25 cellular contexts compared by ENCODE assay signal in the genomic region with DNA sequence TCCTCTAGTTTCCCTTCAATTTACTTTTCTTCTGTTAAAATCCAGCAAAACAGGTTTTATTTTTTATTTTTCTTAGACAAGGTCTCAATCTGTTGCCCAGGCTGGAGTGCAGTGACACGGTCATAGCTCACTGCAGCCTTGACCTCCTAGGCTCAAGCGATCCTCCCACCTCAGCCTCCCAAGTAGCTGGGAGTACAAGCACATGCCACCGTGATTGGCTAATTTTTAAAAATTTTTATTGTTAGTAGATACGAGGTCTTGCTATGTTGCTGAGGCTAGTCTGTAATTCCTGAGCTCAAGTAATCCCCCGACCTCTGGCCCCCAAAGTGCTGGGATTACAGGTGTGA. TPM values are rescaled to one million over a fixed set of nuclear protein-coding genes. Genes with fewer than 3 reads are reported as not detected.
DNase-seq lines count a peak whose midpoint lies in the region; ATAC-seq, FAIRE-seq and TF ChIP-seq lines count a peak whose summit lies in the region.
"Had no signal": no experiment of that assay in that cellular context is flagged by ENCODE, and none has a peak within 500 bp of the region (broad histone marks: within the 10 kb centered on the region; RNA-seq: fewer than 3 reads in every experiment).

No MANE protein-coding gene starts in this region.

- FAIRE-seq in GM12891 (lab: Jason Lieb, UNC) = peak; percentile 38
- FAIRE-seq: bronchial epithelial cell had no signal

- peaks cover 16% of the 10 kb centered on the region for H3K4me1 Mint-ChIP-seq in mesothelial cell of epicardium
- H3K4me1 Mint-ChIP-seq: activated T-helper 17 cell treated with anti-CD3 and anti-CD28 coated beads, Interleukin-2, amount 50 U/mL, for 72 hours had no signal

- TF ChIP-seq POLR2A in GM12891 (IDR thresholded peaks at IDR 0.05; ENCODE audit: low read depth, low read length) = no peak

- TF ChIP-seq CTCF in MM.1S (IDR thresholded peaks at IDR 0.05; ENCODE audit: low read length) = no peak
- no peak for TF ChIP-seq CTCF in mesothelial cell of epicardium (IDR thresholded peaks at IDR 0.05; ENCODE audit: unreplicated experiment)

- peaks cover 23% of the 10 kb centered on the region for H3K36me3 Mint-ChIP-seq in mesothelial cell of epicardium

- no peak overlapping the region for H3K4me3 ChIP-seq in MM.1S (ENCODE audit: low read length)
- H3K4me3 ChIP-seq: sigmoid colon, uterus had no signal

- H3K4me3 Mint-ChIP-seq in mesothelial cell of epicardium = no peak overlapping the region
- H3K4me3 Mint-ChIP-seq: activated naive CD8-positive, alpha-beta T cell treated with anti-CD3 and anti-CD28 coated beads, Interleukin-2, amount 50 U/mL, for 24 hours; activated T-helper 17 cell treated with anti-CD3 and anti-CD28 coated beads, Interleukin-2, amount 50 U/mL, for 72 hours had no signal

- H3K9me3 ChIP-seq in MM.1S (replicated peaks; ENCODE audit: insufficient read depth, low read length) = no peaks in the 10 kb centered on the region

- no peaks in the 10 kb centered on the region for H3K27me3 ChIP-seq in MM.1S (replicated peaks; ENCODE audit: insufficient read depth, low read length)
- H3K27me3 ChIP-seq: sigmoid colon, uterus had no signal

- no peak overlapping the region for H3K27ac ChIP-seq in MM.1S (ENCODE audit: low read length)
- H3K27ac ChIP-seq: RWPE1, sigmoid colon, uterus had no signal

- H3F3A ChIP-seq in MM.1S (ENCODE audit: insufficient read depth, low read length) = no peaks in the 10 kb centered on the region

- peaks cover 14% of the 10 kb centered on the region for H3K4me1 ChIP-seq in MM.1S (ENCODE audit: low read length)
- H3K4me1 ChIP-seq: sigmoid colon, uterus had no signal

- no peak overlapping the region for H3K9ac ChIP-seq in MM.1S (ENCODE audit: low read length)

- ATAC-seq in GM21529 (IDR thresholded peaks at IDR 0.05; ENCODE audit: unreplicated experiment) = peak; percentile 32
- no peak for ATAC-seq in HG03097 (IDR thresholded peaks at IDR 0.05; ENCODE audit: low FRiP score, unreplicated experiment)
- ATAC-seq: activated naive CD8-positive, alpha-beta T cell treated with anti-CD3 and anti-CD28 coated beads, Interleukin-2, amount 50 U/mL, for 24 hours; activated T-helper 17 cell treated with anti-CD3 and anti-CD28 coated beads, Interleukin-2, amount 50 U/mL, for 72 hours; left ventricle myocardium superior had no signal

- H3K36me3 ChIP-seq in MM.1S (replicated peaks; ENCODE audit: insufficient read depth, low read length) = no peaks in the 10 kb centered on the region
- H3K36me3 ChIP-seq: sigmoid colon, uterus had no signal

- H3K79me2 ChIP-seq in MM.1S (ENCODE audit: low read length) = no peaks in the 10 kb centered on the region

- H3K9me3 Mint-ChIP-seq in mesothelial cell of epicardium = peaks cover 49% of the 10 kb centered on the region

- H4K20me1 ChIP-seq in MM.1S (ENCODE audit: insufficient read depth, low read length) = no peaks in the 10 kb centered on the region

- no peak overlapping the region for H2AFZ ChIP-seq in MM.1S (ENCODE audit: low read length)

- H3K27me3 Mint-ChIP-seq in mesothelial cell of epicardium (ENCODE audit: low read depth) = no peaks in the 10 kb centered on the region
- H3K27me3 Mint-ChIP-seq: activated T-helper 17 cell treated with anti-CD3 and anti-CD28 coated beads, Interleukin-2, amount 50 U/mL, for 72 hours had no signal

- H3K4me2 ChIP-seq in MM.1S (ENCODE audit: low read depth, low read length) = peak overlapping the region; percentile 36; the same call in 1 of the 2 replicates

- DNase-seq in GM12891 (ENCODE audit: insufficient read length, low spot score) (no peak), MM.1S (no peak), mesothelial cell of epicardium (ENCODE audit: low spot score in 2 of 2, unreplicated experiment in 2 of 2) (no peak), OCI-M1 (lab: John Stamatoyannopoulos, UW) (no peak), hepatic stellate cell (ENCODE audit: low spot score) (no peak), NCI-H748 (lab: John Stamatoyannopoulos, UW; ENCODE audit: unreplicated experiment) (no peak)
- DNase-seq: activated naive CD8-positive, alpha-beta T cell treated with anti-CD3 and anti-CD28 coated beads, Interleukin-2, amount 50 U/mL, for 24 hours; EL; Kasumi-1; left ventricle myocardium superior; NCI-H1436; sigmoid colon; stimulated activated CD4-positive, alpha-beta T cell treated with anti-CD3 and anti-CD28 coated beads, Interleukin-1b, Interleukin-23, amount 100 ng/mL, for 48 hours; T-helper 1 cell; uterus had no signal

- H3K9me2 ChIP-seq in MM.1S (replicated peaks; ENCODE audit: insufficient read depth, low read length) = no peaks in the 10 kb centered on the region

- peak overlapping the region; percentile 93 for H3K27ac Mint-ChIP-seq in mesothelial cell of epicardium
- H3K27ac Mint-ChIP-seq: activated naive CD8-positive, alpha-beta T cell treated with anti-CD3 and anti-CD28 coated beads, Interleukin-2, amount 50 U/mL, for 24 hours; activated T-helper 17 cell treated with anti-CD3 and anti-CD28 coated beads, Interleukin-2, amount 50 U/mL, for 72 hours had no signal

TF ChIP-seq in GM12891, 5 proteins besides CTCF, POLR2A, EP300 and RAD21:
- TF ChIP-seq TAF1 (IDR thresholded peaks at IDR 0.05; ENCODE audit: low read depth, low read length) (no peak), POLR2AphosphoS5 (IDR thresholded peaks at IDR 0.05; ENCODE audit: low read depth, low read length) (no peak), PAX5 (IDR thresholded peaks at IDR 0.05; ENCODE audit: insufficient read depth, low read length, severe bottlenecking) (no peak), SPI1 (IDR thresholded peaks at IDR 0.05; ENCODE audit: low read depth, low read length) (no peak), POU2F2 (IDR thresholded peaks at IDR 0.05; ENCODE audit: low read depth, low read length) (no peak)

RNA-seq across cellular contexts. Expression of a gene that starts 41.6 kb away (rescaled TPM):
- 2.4 TPM for polyA plus RNA-seq in GM12891 (2012; ENCODE audit: low read depth, missing spikeins)
- 3.4 to 4.1 TPM (median 4.1 TPM) in 3 replicates for total RNA-seq in mesothelial cell of epicardium
- total RNA-seq: activated CD8-positive, alpha-beta memory T cell treated with anti-CD3 and anti-CD28 coated beads for 36 hours; dermis microvascular lymphatic vessel endothelial cell; glomerular endothelial cell; myocyte; osteocyte; sigmoid colon had no signal
